Comparison of ENCODE assay signal across 8 cellular contexts in the genomic region with DNA sequence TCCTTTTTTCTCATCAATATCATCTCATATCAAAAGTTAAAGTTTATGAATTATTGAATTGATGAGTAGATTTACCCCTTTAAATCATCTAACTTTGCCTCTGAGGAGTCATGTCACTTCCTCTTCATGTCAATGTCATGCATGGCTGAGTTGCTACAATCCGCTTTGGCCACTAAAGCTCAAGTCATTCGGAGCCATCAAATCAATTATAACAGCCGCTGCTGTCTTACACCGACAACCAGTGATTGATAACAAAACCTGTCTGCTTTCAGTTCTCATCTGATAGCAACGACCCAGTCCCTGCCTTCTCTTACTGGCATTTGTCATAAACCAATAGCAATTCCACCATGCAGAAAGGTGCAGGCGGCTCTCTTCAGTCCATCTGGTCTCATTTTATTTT.
DNase-seq lines count a peak whose midpoint lies in the region; ATAC-seq lines count a peak whose summit lies in the region.

No MANE protein-coding gene starts in this region.

- H3K36me3 Mint-ChIP-seq in IgD-negative memory B cell = peaks cover 1% of the 10 kb centered on the region

- no peaks in the 10 kb centered on the region for H3K9me3 Mint-ChIP-seq in IgD-negative memory B cell

- no peak overlapping the region for H3K4me3 ChIP-seq in BLaER1 treated with 17β-estradiol and CSF1 and Interleukin-3, amounts not matched to agents 10 nM and 100 nM

- H3K27ac Mint-ChIP-seq in IgD-negative memory B cell = no peak overlapping the region

- peak overlapping the region; percentile 4 to 90 (median 52) for H3K4me3 Mint-ChIP-seq in IgD-negative memory B cell

- 0 out of 22 replicates have a peak, but pooled peaks cover 0 to 3% (median 0%) of the 10 kb centered on the region in 11 experiments for H3K9me3 ChIP-seq in BLaER1 treated with 17β-estradiol and CSF1 and Interleukin-3, amounts not matched to agents 10 nM and 100 nM (replicated peaks in 1 of 11)

- peaks cover 4 to 12% (median 6%) of the 10 kb centered on the region in 10 experiments; a peak in 16 of 20 replicates for H3K4me1 ChIP-seq in BLaER1 treated with 17β-estradiol and CSF1 and Interleukin-3, amounts not matched to agents 10 nM and 100 nM

- no peak overlapping the region for H3K9ac ChIP-seq in BLaER1 treated with 17β-estradiol and CSF1 and Interleukin-3, amounts not matched to agents 10 nM and 100 nM

- H4K20me1 ChIP-seq in BLaER1 treated with 17β-estradiol and CSF1 and Interleukin-3, amounts not matched to agents 10 nM and 100 nM = no peaks in the 10 kb centered on the region

- H3K4me1 Mint-ChIP-seq in IgD-negative memory B cell = peaks cover 0 to 8% (median 5%) of the 10 kb centered on the region in 3 donors

- H3K27me3 Mint-ChIP-seq in IgD-negative memory B cell = no peaks in the 10 kb centered on the region

- H3K36me3 ChIP-seq in BLaER1 treated with 17β-estradiol and CSF1 and Interleukin-3, amounts not matched to agents 10 nM and 100 nM = no peaks in the 10 kb centered on the region

- no peaks in the 10 kb centered on the region for H3K27me3 ChIP-seq in BLaER1 treated with 17β-estradiol and CSF1 and Interleukin-3, amounts not matched to agents 10 nM and 100 nM

- ATAC-seq in GM18907 (IDR thresholded peaks at IDR 0.05; ENCODE audit: unreplicated experiment) = peak; percentile 100
- ATAC-seq in HG02678 (IDR thresholded peaks at IDR 0.05; ENCODE audit: unreplicated experiment) = peak; percentile 100

- peak overlapping the region in 10 of 11 experiments; percentile 22 to 63 (median 44); a peak in 20 of 22 replicates for H3K4me2 ChIP-seq in BLaER1 treated with 17β-estradiol and CSF1 and Interleukin-3, amounts not matched to agents 10 nM and 100 nM

- no peak overlapping the region for H3K27ac ChIP-seq in BLaER1 treated with 17β-estradiol and CSF1 and Interleukin-3, amounts not matched to agents 10 nM and 100 nM

- no peak for DNase-seq in activated naive CD4-positive, alpha-beta T cell treated with Interleukin-2 at 50 U/mL for 16 hours
- DNase-seq in COLO829 (ENCODE audit: low spot score) (no peak), Ammon's horn (ENCODE audit: low spot score) (no peak)
- no peak for DNase-seq in NK-92 treated with Interleukin-12 subunit alpha and Interleukin-12 subunit beta, amount 100 ng/mL, for 24 hours (lab: John Stamatoyannopoulos, UW)
